In genomic region chr6:159342146-159342545, GRCh38 we compare ENCODE assay signal across 3 cellular contexts.
A peak's percentile ranks its signal among the peaks of the same experiment; 100 is the strongest.
TF ChIP-seq lines count a peak whose summit lies in the region.

No MANE protein-coding gene starts in this region.

TF ChIP-seq in HepG2, 621 proteins besides CTCF, POLR2A, EP300 and RAD21 (continued from another document):
- no peak for TF ChIP-seq TFDP1 (CRISPR knock-in tag; IDR thresholded peaks at IDR 0.05; ENCODE audit: borderline replicate concordance)
- TF ChIP-seq ATF7 (IDR thresholded peaks at IDR 0.05) = peak; percentile 97
- no peak for TF ChIP-seq ATF7 (CRISPR knock-in tag; IDR thresholded peaks at IDR 0.05)
TF ChIP-seq in HepG2: peak in this region for 2.

TF ChIP-seq in HEK293, 187 proteins besides CTCF, POLR2A, EP300 and RAD21:
- TF ChIP-seq ATF2 (tag by site-specific recombination; IDR thresholded peaks at IDR 0.05; ENCODE audit: low read depth) = peak; percentile 76
- TF ChIP-seq ZFHX2 (tag by site-specific recombination; conservative IDR thresholded peaks at IDR 0.05) = no peak

TF ChIP-seq in K562, 482 proteins besides CTCF, POLR2A, EP300 and RAD21 (continued from another document):
- peak; percentile 16; the same call in 1 of the 2 replicates for TF ChIP-seq ATF3 (IDR thresholded peaks at IDR 0.05)
- TF ChIP-seq ATF3 (CRISPR knock-in tag; conservative IDR thresholded peaks at IDR 0.05) = no peak
TF ChIP-seq in K562: peak in this region for 1.
